ENCODE assay signal across 24 cellular contexts in the genomic region with DNA sequence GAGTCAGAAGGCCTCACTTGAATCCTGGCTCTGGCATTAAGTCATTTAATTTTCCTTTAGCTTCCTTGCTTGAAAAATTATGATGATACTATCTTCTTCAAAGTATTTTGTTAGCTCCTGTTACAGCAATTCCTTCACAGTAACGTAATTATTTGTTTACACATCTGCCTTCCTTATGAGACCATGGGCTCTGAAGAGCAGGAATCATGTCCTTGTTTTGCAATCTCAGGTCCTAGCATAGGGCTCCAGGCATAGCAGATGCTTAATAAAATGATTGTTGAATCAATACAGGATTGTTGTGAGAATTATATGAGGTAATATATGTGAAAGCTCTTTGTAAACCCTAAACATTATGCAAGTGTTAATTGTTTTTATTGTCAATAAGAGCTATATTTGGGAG. TPM values are rescaled to one million over a fixed set of nuclear protein-coding genes. Genes with fewer than 3 reads are reported as not detected.
DNase-seq lines count a peak whose midpoint lies in the region; ATAC-seq and TF ChIP-seq lines count a peak whose summit lies in the region.
"Had no signal": no experiment of that assay in that cellular context is flagged by ENCODE, and none has a peak within 500 bp of the region (broad histone marks: within the 10 kb centered on the region; RNA-seq: fewer than 3 reads in every experiment).

No MANE protein-coding gene starts in this region.

- CTCF ChIA-PET in AG04449 (lab: Yijun Ruan, JAX), result interaction anchor here (0.6 to 3.4 kb wide), 34 partner anchors 9 to 736 kb away, joined by 3 to 25 read pairs (median 3); no protein-coding TSS in a partner anchor

- TF ChIP-seq CTCF in AG04449 (IDR thresholded peaks at IDR 0.05; ENCODE audit: insufficient read depth, low read length, missing control alignments) (no peak), type B pancreatic cell (conservative IDR thresholded peaks at IDR 0.05) (no peak)

- H3K27me3 Mint-ChIP-seq in type B pancreatic cell, result no peaks in the 10 kb centered on the region
- H3K27me3 Mint-ChIP-seq: T-cell had no signal

- no peak overlapping the region for H3K4me3 ChIP-seq in AG04449 (ENCODE audit: low read depth, low read length)

- ATAC-seq in HG02798 (IDR thresholded peaks at IDR 0.05; ENCODE audit: poor library complexity, unreplicated experiment) (no peak), HG03457 (IDR thresholded peaks at IDR 0.05; ENCODE audit: unreplicated experiment) (no peak)
- ATAC-seq: activated CD8-positive, alpha-beta T cell treated with anti-CD3 and anti-CD28 coated beads, Interleukin-2, amount 10 ng/mL, durations not matched to agents 7 days and 5 days; foreskin keratinocyte; left cardiac atrium; right cardiac atrium; T-cell had no signal

- H3K4me3 Mint-ChIP-seq in type B pancreatic cell, result no peak overlapping the region
- H3K4me3 Mint-ChIP-seq: activated CD8-positive, alpha-beta T cell treated with anti-CD3 and anti-CD28 coated beads, Interleukin-2, amount 10 ng/mL, durations not matched to agents 7 days and 5 days; activated T-helper 1 cell treated with anti-CD3 and anti-CD28 coated beads, Interleukin-12 subunit alpha, Interleukin-12 subunit beta, Interleukin-2, Interleukin-4 antibody, amounts not matched to agents 30 ng/mL and 10 ng/mL and 1 ng/mL, durations not matched to agents 14 hours and 24 hours and 36 hours; T-cell had no signal

- peak; percentile 26 for DNase-seq in AG04449 (ENCODE audit: low read depth, low spot score)
- peak; percentile 65 for DNase-seq in EL
- DNase-seq in NCI-H69 (lab: John Stamatoyannopoulos, UW), result peak; percentile 44
- DNase-seq in fibroblast of peridontal ligament (ENCODE audit: extremely low read depth), result peak; percentile 25
- DNase-seq in activated CD4-positive, alpha-beta T cell treated with anti-CD3 and anti-CD28 coated beads, Interleukin-2, amount 50 U/mL, for 4 hours, result no peak
- DNase-seq in type B pancreatic cell (ENCODE audit: extremely low spot score, unreplicated experiment), result no peak
- DNase-seq: ACHN; activated CD8-positive, alpha-beta T cell treated with anti-CD3 and anti-CD28 coated beads, Interleukin-2, amount 10 ng/mL, durations not matched to agents 7 days and 5 days; Calu3; effector CD4-positive, alpha-beta T cell; Kasumi-1; left cardiac atrium; NCI-H1417 treated with DMSO at 0.1 percent for 48 hours; NCI-H345; NK-92 treated with Interleukin-12 subunit alpha and Interleukin-12 subunit beta, amount 100 ng/mL, for 24 hours; nucleus accumbens; right cardiac atrium; RPMI8226; stimulated activated CD4-positive, alpha-beta T cell treated with anti-CD3 and anti-CD28 coated beads, Interleukin-1b, Interleukin-23, amount 100 ng/mL, for 48 hours; T-cell had no signal

- H3K4me1 Mint-ChIP-seq in type B pancreatic cell (ENCODE audit: unreplicated experiment), result peaks cover 13% of the 10 kb centered on the region

- H3K27ac Mint-ChIP-seq in type B pancreatic cell, result no peak overlapping the region
- H3K27ac Mint-ChIP-seq: activated CD8-positive, alpha-beta T cell treated with anti-CD3 and anti-CD28 coated beads, Interleukin-2, amount 10 ng/mL, durations not matched to agents 7 days and 5 days; activated T-helper 1 cell treated with anti-CD3 and anti-CD28 coated beads, Interleukin-12 subunit alpha, Interleukin-12 subunit beta, Interleukin-2, Interleukin-4 antibody, amounts not matched to agents 30 ng/mL and 10 ng/mL and 1 ng/mL, durations not matched to agents 14 hours and 24 hours and 36 hours; T-cell had no signal

- peaks cover 7% of the 10 kb centered on the region for H3K9me3 Mint-ChIP-seq in type B pancreatic cell
- H3K9me3 Mint-ChIP-seq: activated T-helper 1 cell treated with anti-CD3 and anti-CD28 coated beads, Interleukin-12 subunit alpha, Interleukin-12 subunit beta, Interleukin-2, Interleukin-4 antibody, amounts not matched to agents 30 ng/mL and 10 ng/mL and 1 ng/mL, durations not matched to agents 14 hours and 24 hours and 36 hours; T-cell had no signal

- POLR2A ChIA-PET in AG04449 (lab: Yijun Ruan, JAX), result no interaction called here

- peaks cover 20% of the 10 kb centered on the region for H3K36me3 Mint-ChIP-seq in type B pancreatic cell

RNA-seq across cellular contexts. Expression of gene KLHDC10, which starts 25.5 kb away (rescaled TPM):
- 34.6 and 43.6 TPM in 2 replicates for total RNA-seq in type B pancreatic cell (ENCODE audit: low replicate concordance)

RNA-seq across cellular contexts. Expression of gene ZC3HC1, which starts 44.6 kb away (rescaled TPM):
- total RNA-seq in type B pancreatic cell (ENCODE audit: low replicate concordance), result 15.7 and 26.7 TPM in 2 replicates

Comparison
In these comparisons a context has a peak if more than half of its experiments do, and no peak if none do; other contexts are left out.
1. DNase-seq: peak in AG04449 (single experiment), EL (single experiment), NCI-H69 (single experiment) and fibroblast of peridontal ligament (single experiment); none in activated CD4-positive, alpha-beta T cell treated with anti-CD3 and anti-CD28 coated beads, Interleukin-2, amount 50 U/mL, for 4 hours (0 of 2) and type B pancreatic cell (single experiment).